8 cellular contexts compared by ENCODE assay signal in the genomic region with DNA sequence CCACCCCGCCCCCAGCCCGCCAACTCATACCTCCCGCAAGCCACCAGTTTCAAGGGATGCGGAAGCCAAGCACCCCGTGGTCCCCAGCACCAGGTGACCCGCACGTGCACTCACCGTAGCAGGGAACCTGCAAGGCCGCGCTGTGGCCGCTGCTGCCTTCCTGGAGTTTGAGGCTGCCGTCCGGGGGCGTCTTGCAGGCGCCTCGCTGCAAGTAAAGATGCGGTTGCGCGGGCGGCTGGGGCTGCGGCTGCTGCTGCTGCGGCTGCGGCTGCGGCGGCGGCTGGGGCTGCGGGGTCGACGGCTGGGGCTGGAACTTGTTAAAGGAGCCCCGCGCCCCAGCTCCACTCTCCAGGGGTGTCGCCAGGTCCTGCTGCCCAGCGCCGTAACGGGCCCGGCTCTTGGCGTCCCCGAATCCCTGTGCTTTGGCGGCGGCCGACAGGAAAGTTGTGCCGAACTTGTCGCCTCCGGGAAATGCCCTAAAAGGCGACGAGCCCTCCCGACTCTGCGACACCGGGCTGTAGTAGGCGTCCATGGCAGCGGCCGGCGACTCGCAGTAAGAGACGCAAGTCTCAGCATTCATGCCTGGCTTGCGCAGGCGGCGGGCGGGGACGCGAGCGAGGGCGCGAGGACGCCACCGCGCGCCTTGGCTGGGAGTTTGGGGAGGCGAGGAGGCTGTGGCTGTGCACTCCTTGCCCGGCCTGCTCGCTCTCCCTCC. TPM values are rescaled to one million over a fixed set of nuclear protein-coding genes. Genes with fewer than 3 reads are reported as not detected.
DNase-seq lines count a peak whose midpoint lies in the region; ATAC-seq and TF ChIP-seq lines count a peak whose summit lies in the region.

TSS of gene ALX4 (minus strand) at position 657 of the 715 bp plus-strand sequence. CDS start at position 580, 77 bp downstream.

- DNase-seq in GM03348 (ENCODE audit: low spot score) (peak; percentile 67), NCI-H69 (lab: John Stamatoyannopoulos, UW) (peak; percentile 85), dorsolateral prefrontal cortex (peak in 1 of 10 donors; percentile 5), neural crest cell (ENCODE audit: low read depth, low spot score) (no peak), AG08396 (ENCODE audit: low spot score) (no peak)

- H3K27ac ChIP-seq in dorsolateral prefrontal cortex = peak within 1 kb of the TSS in 6 of 59 donors; percentile 9 to 68 (median 58)

- intact Hi-C loops in dorsolateral prefrontal cortex (cut with DNase I) = no loop called here

- H3K9me3 Mint-ChIP-seq in neural crest cell = no peaks in the 10 kb centered on the region

- H3K4me3 ChIP-seq in dorsolateral prefrontal cortex = peak within 1 kb of the TSS in 57 of 59 donors; percentile 7 to 64 (median 43)

- peaks cover 99% of the 10 kb centered on the region for H3K27me3 Mint-ChIP-seq in neural crest cell (ENCODE audit: low read depth)

- peaks cover 17% of the 10 kb centered on the region for H3K4me1 Mint-ChIP-seq in neural crest cell

- ATAC-seq in HG03432 (IDR thresholded peaks at IDR 0.05; ENCODE audit: unreplicated experiment) (no peak), HG03442 (IDR thresholded peaks at IDR 0.05; ENCODE audit: unreplicated experiment) (no peak), GM18519 (IDR thresholded peaks at IDR 0.05; ENCODE audit: low FRiP score, unreplicated experiment) (no peak)

- peaks cover 14 to 100% (median 98%) of the 10 kb centered on the region in 45 donors for H3K27me3 ChIP-seq in dorsolateral prefrontal cortex

- peaks cover 3% of the 10 kb centered on the region for H3K36me3 Mint-ChIP-seq in neural crest cell (ENCODE audit: low read depth)

- peak within 1 kb of the TSS; percentile 84 for H3K4me3 Mint-ChIP-seq in neural crest cell

- no peak within 1 kb of the TSS for H3K27ac Mint-ChIP-seq in neural crest cell (ENCODE audit: unreplicated experiment)

- TF ChIP-seq CTCF in dorsolateral prefrontal cortex (IDR thresholded peaks at IDR 0.05 in 54 of 56, conservative IDR thresholded peaks at IDR 0.05 in 2 of 56; ENCODE audit: low read depth in 1 of 56, partially characterized antibody in 56 of 56) (no peak), neural crest cell (conservative IDR thresholded peaks at IDR 0.05) (no peak)

RNA-seq across cellular contexts. Expression of gene ALX4, which starts in this region (rescaled TPM):
- total RNA-seq in dorsolateral prefrontal cortex (1 to 10 TPM in 7 of 120 experiments, under 1 TPM in 83, not detected in 30; 0.06 to 2.1 (median 0.25) TPM), neural crest cell (0.05 TPM in 2 replicates)

Comparison
In these comparisons a context has a peak if more than half of its experiments do, and no peak if none do; other contexts are left out.
1. DNase-seq: peak in GM03348 (single experiment) and NCI-H69 (single experiment); none in neural crest cell (single experiment) and AG08396 (single experiment).